ENCODE assay signal across 1 cellular context in the genomic region with DNA sequence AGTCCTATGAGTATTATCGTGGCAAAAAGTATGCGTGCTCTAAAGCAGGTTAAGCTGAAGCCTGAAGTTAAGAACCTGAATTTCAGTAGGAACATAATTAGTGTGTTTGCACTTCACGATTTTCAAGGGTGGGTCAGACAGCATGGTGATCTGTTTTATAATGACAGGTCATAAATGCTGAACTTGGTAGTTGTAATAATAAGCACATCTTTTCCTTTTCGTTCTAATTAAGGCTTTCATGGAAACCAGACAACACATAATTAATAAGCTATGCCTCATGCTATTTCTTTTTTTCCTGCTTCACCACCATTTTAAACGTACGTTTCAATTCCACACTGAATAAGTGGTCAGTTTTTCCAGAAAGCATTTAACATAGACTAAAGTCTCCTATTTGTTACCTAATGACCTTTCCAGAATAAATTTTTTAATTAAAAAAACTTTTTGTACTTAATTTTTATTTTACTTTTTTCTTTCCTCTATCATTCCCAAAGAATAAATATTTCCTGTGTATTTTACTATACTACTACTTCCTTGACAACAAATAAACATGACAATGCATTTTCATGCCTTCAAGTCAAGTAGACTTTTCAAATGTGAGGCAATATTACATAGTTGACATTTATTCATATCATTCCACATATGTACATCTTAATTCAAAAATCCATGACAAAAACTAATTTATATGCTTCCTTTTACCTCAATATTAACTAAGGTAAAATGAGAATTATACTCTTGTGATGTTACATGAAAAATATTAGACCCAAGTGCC.
TF ChIP-seq lines count a peak whose summit lies in the region.

No MANE protein-coding gene starts in this region.

TF ChIP-seq in A549, 52 proteins besides CTCF, POLR2A, EP300 and RAD21 (continued from another document):
- no peak for TF ChIP-seq HMGXB4 (CRISPR knock-in tag; IDR thresholded peaks at IDR 0.05; ENCODE audit: borderline replicate concordance)
- no peak for TF ChIP-seq TFCP2L1 (CRISPR knock-in tag; IDR thresholded peaks at IDR 0.05)
